ENCODE assay signal across 8 cellular contexts in genomic region chr1:227787513-227788278, GRCh38. TPM values are rescaled to one million over a fixed set of nuclear protein-coding genes. Genes with fewer than 3 reads are reported as not detected.
DNase-seq lines count a peak whose midpoint lies in the region; ATAC-seq and TF ChIP-seq lines count a peak whose summit lies in the region.

No MANE protein-coding gene starts in this region.

- H3K4me3 Mint-ChIP-seq in WTC11, result peak overlapping the region; percentile 77

- peaks cover 50% of the 10 kb centered on the region for H3K27me3 Mint-ChIP-seq in WTC11 (ENCODE audit: low read depth)

- no peaks in the 10 kb centered on the region for H3K9me3 Mint-ChIP-seq in WTC11

- ATAC-seq in GM18907 (IDR thresholded peaks at IDR 0.05; ENCODE audit: unreplicated experiment) (peak; percentile 94), HG03135 (IDR thresholded peaks at IDR 0.05; ENCODE audit: unreplicated experiment) (peak; percentile 94), WTC11 (peak; percentile 90)

- CTCF ChIA-PET in AG04450 (lab: Charles Lee), result interaction anchor here (0.6 to 1.0 kb wide), 4 partner anchors 23 to 166 kb away, joined by 3 to 6 read pairs (median 4); no protein-coding TSS in a partner anchor
- CTCF ChIA-PET in WTC11 (lab: Charles Lee), result interaction anchor here (0.7 to 3.4 kb wide), 10 partner anchors 13 to 340 kb away, joined by 3 to 42 read pairs (median 4); partner anchors contain the start of gene WNT9A

- no peaks in the 10 kb centered on the region for H3K27me3 ChIP-seq in AG04450 (ENCODE audit: control insufficient read depth, insufficient read depth, low read length)

- peak overlapping the region; percentile 52 for H3K27ac ChIP-seq in AG04450 (ENCODE audit: low read depth, low read length)

- no peaks in the 10 kb centered on the region for H3K36me3 Mint-ChIP-seq in WTC11

- POLR2A ChIA-PET in AG04450 (lab: Yijun Ruan, JAX) (interaction anchor here (0.6 to 1.4 kb wide), 5 partner anchors 8 to 160 kb away, joined by 3 to 5 read pairs (median 4); partner anchors contain the start of gene WNT9A), WTC11 (lab: Charles Lee) (interaction anchor here (0.6 to 0.7 kb wide), 2 partner anchors 12 to 225 kb away, joined by 3 read pairs; no protein-coding TSS in a partner anchor)

- H3K4me3 ChIP-seq in AG04450 (ENCODE audit: low read depth, low read length), result peak overlapping the region; percentile 74
- H3K4me3 ChIP-seq in cardiac fibroblast (replicated peaks in 1 of 2; ENCODE audit: low read depth in 2 of 2, low read length in 2 of 2), result peak overlapping the region; percentile 56 to 57

- DNase-seq in AG04450 (ENCODE audit: low read depth, low spot score) (peak; percentile 83), NCI-H2196 (lab: John Stamatoyannopoulos, UW; ENCODE audit: unreplicated experiment) (peak; percentile 92), WTC11 (ENCODE audit: low spot score) (peak; percentile 95), cardiac fibroblast (ENCODE audit: low read depth in 2 of 2) (peak; percentile 81 to 94), inferior parietal cortex (ENCODE audit: extremely low spot score) (peak; percentile 54)
- DNase-seq in stimulated activated CD4-positive, alpha-beta T cell treated with anti-CD3 and anti-CD28 coated beads, Interleukin-12 subunit alpha, Interleukin-12 subunit beta, amount 100 ng/mL, for 24 hours (ENCODE audit: low read depth in 2 of 2), result peak; percentile 87 to 90

- no peaks in the 10 kb centered on the region; the same call in 1 of the 2 replicates for H3K9me3 ChIP-seq in AG04450 (ENCODE audit: control insufficient read depth, insufficient read depth, low read length)

- peaks cover 9% of the 10 kb centered on the region for H3K4me1 Mint-ChIP-seq in WTC11

- TF ChIP-seq CTCF in AG04450 (IDR thresholded peaks at IDR 0.05; ENCODE audit: low read depth, low read length) (no peak), WTC11 (IDR thresholded peaks at IDR 0.05) (no peak), cardiac fibroblast (IDR thresholded peaks at IDR 0.05; ENCODE audit: low read depth, low read length) (no peak)

- H3K27ac Mint-ChIP-seq in WTC11, result no peak overlapping the region

TF ChIP-seq in WTC11, 78 proteins besides CTCF, POLR2A, EP300 and RAD21 (continues in another document):
- no peak for TF ChIP-seq SOX15 (CRISPR knock-in tag; IDR thresholded peaks at IDR 0.05)
- TF ChIP-seq NR1H2 (CRISPR knock-in tag; IDR thresholded peaks at IDR 0.05), result no peak
- no peak for TF ChIP-seq OVOL2 (CRISPR knock-in tag; IDR thresholded peaks at IDR 0.05; ENCODE audit: borderline replicate concordance)
- no peak for TF ChIP-seq ZNF423 (CRISPR knock-in tag; IDR thresholded peaks at IDR 0.05)
- TF ChIP-seq, protein P1, sequence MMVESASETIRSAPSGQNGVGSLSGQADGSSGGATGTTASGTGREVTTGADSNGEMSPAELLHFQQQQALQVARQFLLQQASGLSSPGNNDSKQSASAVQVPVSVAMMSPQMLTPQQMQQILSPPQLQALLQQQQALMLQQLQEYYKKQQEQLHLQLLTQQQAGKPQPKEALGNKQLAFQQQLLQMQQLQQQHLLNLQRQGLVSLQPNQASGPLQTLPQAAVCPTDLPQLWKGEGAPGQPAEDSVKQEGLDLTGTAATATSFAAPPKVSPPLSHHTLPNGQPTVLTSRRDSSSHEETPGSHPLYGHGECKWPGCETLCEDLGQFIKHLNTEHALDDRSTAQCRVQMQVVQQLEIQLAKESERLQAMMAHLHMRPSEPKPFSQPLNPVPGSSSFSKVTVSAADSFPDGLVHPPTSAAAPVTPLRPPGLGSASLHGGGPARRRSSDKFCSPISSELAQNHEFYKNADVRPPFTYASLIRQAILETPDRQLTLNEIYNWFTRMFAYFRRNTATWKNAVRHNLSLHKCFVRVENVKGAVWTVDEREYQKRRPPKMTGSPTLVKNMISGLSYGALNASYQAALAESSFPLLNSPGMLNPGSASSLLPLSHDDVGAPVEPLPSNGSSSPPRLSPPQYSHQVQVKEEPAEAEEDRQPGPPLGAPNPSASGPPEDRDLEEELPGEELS (CRISPR knock-in tag; IDR thresholded peaks at IDR 0.05), result no peak
- TF ChIP-seq HMGXB4 (CRISPR knock-in tag; IDR thresholded peaks at IDR 0.05), result no peak; the same call in 1 of the 2 replicates
- no peak for TF ChIP-seq ZNF219 (CRISPR knock-in tag; IDR thresholded peaks at IDR 0.05; ENCODE audit: borderline replicate concordance)
- no peak for TF ChIP-seq NR3C1 (CRISPR knock-in tag; conservative IDR thresholded peaks at IDR 0.05; ENCODE audit: low read depth)
- TF ChIP-seq USF1 (CRISPR knock-in tag; IDR thresholded peaks at IDR 0.05), result 0 out of 2 replicates have a peak, but pooled peaks have one; percentile 11
- TF ChIP-seq NR2C2 (CRISPR knock-in tag; IDR thresholded peaks at IDR 0.05), result no peak
- no peak for TF ChIP-seq ZBTB21 (CRISPR knock-in tag; IDR thresholded peaks at IDR 0.05; ENCODE audit: borderline replicate concordance)
- TF ChIP-seq, protein P2, sequence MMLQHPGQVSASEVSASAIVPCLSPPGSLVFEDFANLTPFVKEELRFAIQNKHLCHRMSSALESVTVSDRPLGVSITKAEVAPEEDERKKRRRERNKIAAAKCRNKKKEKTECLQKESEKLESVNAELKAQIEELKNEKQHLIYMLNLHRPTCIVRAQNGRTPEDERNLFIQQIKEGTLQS (CRISPR knock-in tag; conservative IDR thresholded peaks at IDR 0.05), result no peak
- TF ChIP-seq SP1 (CRISPR knock-in tag; conservative IDR thresholded peaks at IDR 0.05), result peak; percentile 88
- TF ChIP-seq, protein P3, sequence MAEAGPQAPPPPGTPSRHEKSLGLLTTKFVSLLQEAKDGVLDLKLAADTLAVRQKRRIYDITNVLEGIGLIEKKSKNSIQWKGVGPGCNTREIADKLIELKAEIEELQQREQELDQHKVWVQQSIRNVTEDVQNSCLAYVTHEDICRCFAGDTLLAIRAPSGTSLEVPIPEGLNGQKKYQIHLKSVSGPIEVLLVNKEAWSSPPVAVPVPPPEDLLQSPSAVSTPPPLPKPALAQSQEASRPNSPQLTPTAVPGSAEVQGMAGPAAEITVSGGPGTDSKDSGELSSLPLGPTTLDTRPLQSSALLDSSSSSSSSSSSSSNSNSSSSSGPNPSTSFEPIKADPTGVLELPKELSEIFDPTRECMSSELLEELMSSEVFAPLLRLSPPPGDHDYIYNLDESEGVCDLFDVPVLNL (CRISPR knock-in tag; IDR thresholded peaks at IDR 0.05; ENCODE audit: borderline replicate concordance, low read depth), result no peak
- no peak for TF ChIP-seq AR (CRISPR knock-in tag; IDR thresholded peaks at IDR 0.05)
- no peak for TF ChIP-seq ZNF317 (CRISPR knock-in tag; IDR thresholded peaks at IDR 0.05; ENCODE audit: borderline replicate concordance, low read depth)
- no peak for TF ChIP-seq CBFB (CRISPR knock-in tag; IDR thresholded peaks at IDR 0.05; ENCODE audit: low read depth)
- no peak for TF ChIP-seq RORB (CRISPR knock-in tag; IDR thresholded peaks at IDR 0.05)

RNA-seq across cellular contexts. Expression of gene PRSS38, which starts 27.8 kb away (rescaled TPM):
- polyA plus RNA-seq in AG04450 (2011; rRNA removed), result not detected in 2 replicates
- polyA minus RNA-seq in AG04450 (2011; rRNA and poly(A)+ RNA removed), result not detected in 2 replicates
- total RNA-seq in WTC11 (2021), result not detected in 3 replicates

RNA-seq across cellular contexts. Expression of gene SNAP47, which starts 52.5 kb away (rescaled TPM):
- 41.5 and 44.8 TPM in 2 replicates for polyA plus RNA-seq in AG04450 (2011; rRNA removed)
- 29.3 and 39.0 TPM in 2 replicates for polyA minus RNA-seq in AG04450 (2011; rRNA and poly(A)+ RNA removed)
- total RNA-seq in WTC11 (2021), result 43.8 to 50.8 TPM (median 47.2 TPM) in 3 replicates

RNA-seq across cellular contexts. Expression of gene JMJD4, which starts 52.6 kb away (rescaled TPM):
- 13.4 and 20.1 TPM in 2 replicates for polyA plus RNA-seq in AG04450 (2011; rRNA removed)
- 38.1 and 48.8 TPM in 2 replicates for polyA minus RNA-seq in AG04450 (2011; rRNA and poly(A)+ RNA removed)
- 12.8 to 13.7 TPM (median 13.6 TPM) in 3 replicates for total RNA-seq in WTC11 (2021)

Comparison
In these comparisons a context has a peak if more than half of its experiments do, and no peak if none do; other contexts are left out.
1. Peak in every context shown above with its lines: DNase-seq, ATAC-seq, H3K4me3 ChIP-seq and H3K27ac ChIP-seq.